ENCODE assay signal across 9 cellular contexts in genomic region chr5:14109041-14109747, GRCh38. TPM values are rescaled to one million over a fixed set of nuclear protein-coding genes. Genes with fewer than 3 reads are reported as not detected.
A peak's percentile ranks its signal among the peaks of the same experiment; 100 is the strongest.
DNase-seq lines count a peak whose midpoint lies in the region; ATAC-seq and TF ChIP-seq lines count a peak whose summit lies in the region.
"Had no signal": no experiment of that assay in that cellular context is flagged by ENCODE, and none has a peak within 500 bp of the region (broad histone marks: within the 10 kb centered on the region; RNA-seq: fewer than 3 reads in every experiment).

No MANE protein-coding gene starts in this region.

- peak overlapping the region; percentile 100 for H2AFZ ChIP-seq in HCT116 (ENCODE audit: low read depth, low read length, poor library complexity, severe bottlenecking)

- no peak for DNase-seq in HCT116 (ENCODE audit: low read depth, low spot score)
- peak; percentile 94 for DNase-seq in NCI-H460 (ENCODE audit: extremely low read depth, low read depth)
- peak; percentile 15 for DNase-seq in glomerular visceral epithelial cell (ENCODE audit: extremely low spot score)
- no peak for DNase-seq in CD8-positive, alpha-beta memory T cell
- DNase-seq in NCI-H146 (lab: John Stamatoyannopoulos, UW) = no peak
- no peak for DNase-seq in nucleus accumbens (lab: John Stamatoyannopoulos, UW)
- no peak for DNase-seq in SIG-M5 treated with dmso at 0.1 percent for 504 hours (lab: John Stamatoyannopoulos, UW; ENCODE audit: unreplicated experiment)

- ATAC-seq in GM18867 (IDR thresholded peaks at IDR 0.05; ENCODE audit: unreplicated experiment) (peak; percentile 88), HCT116 (0 out of 2 replicates have a peak, but pooled peaks have one; percentile 7)

- no peaks in the 10 kb centered on the region for H3K36me3 Mint-ChIP-seq in CD8-positive, alpha-beta memory T cell

- H3K4me1 Mint-ChIP-seq in CD8-positive, alpha-beta memory T cell = peaks cover 4 to 12% (median 11%) of the 10 kb centered on the region in 3 donors

- H3K36me3 ChIP-seq in HCT116 (ENCODE audit: control insufficient read depth in 1 of 2, insufficient read depth in 2 of 2, low read length in 2 of 2) = no peaks in the 10 kb centered on the region
- H3K36me3 ChIP-seq in CD8-positive, alpha-beta memory T cell (ENCODE audit: insufficient read depth, low read length) = no peaks in the 10 kb centered on the region

- no peak overlapping the region for H3K27ac Mint-ChIP-seq in CD8-positive, alpha-beta memory T cell
- H3K27ac Mint-ChIP-seq: nephron had no signal

- no peak for TF ChIP-seq RAD21 in HCT116 (IDR thresholded peaks at IDR 0.05; ENCODE audit: low read depth)

- intact Hi-C loops in HCT116 (cut with micrococcal nuclease) = loop anchor here (5.0 to 10.0 kb wide), 3 partner anchors 122 to 536 kb away; no protein-coding TSS in a partner anchor

- H3K79me2 ChIP-seq in HCT116 (ENCODE audit: insufficient read depth, low read length) = no peaks in the 10 kb centered on the region

- H3K27me3 ChIP-seq in HCT116 (ENCODE audit: insufficient read depth, low read length) = no peaks in the 10 kb centered on the region
- no peaks in the 10 kb centered on the region for H3K27me3 ChIP-seq in CD8-positive, alpha-beta memory T cell (ENCODE audit: insufficient read depth, low read length, poor library complexity, severe bottlenecking)

- BruUV-seq in HCT116 (replicated peaks; lab: Mats Ljungman, UMichigan) = no TSS peak

- no peak overlapping the region; the same call in 1 of the 2 replicates for H3K9ac ChIP-seq in HCT116 (ENCODE audit: low read length)

- H3K27me3 Mint-ChIP-seq in CD8-positive, alpha-beta memory T cell = peaks cover 0 to 7% of the 10 kb centered on the region in 2 donors

- no peak overlapping the region for H3K4me3 ChIP-seq in HCT116 (replicated peaks in 1 of 2; ENCODE audit: low read depth in 1 of 2, low read length in 2 of 2)
- no peak overlapping the region for H3K4me3 ChIP-seq in CD8-positive, alpha-beta memory T cell (ENCODE audit: low read length)

- H3K4me3 Mint-ChIP-seq in CD8-positive, alpha-beta memory T cell = peak overlapping the region in 2 of 7 donors; percentile 4 to 25

- RAD21 ChIA-PET in HCT116 (lab: Charles Lee; ENCODE audit: low non-redundant PET in 1 of 2, low total read pairs in 2 of 2, uncharacterized antibody in 2 of 2, unreplicated experiment in 2 of 2) = no interaction called here

- POLR2A ChIA-PET in HCT116 (lab: Charles Lee) = interaction anchor here (0.5 kb wide), 1 partner anchor 28 kb away, joined by 3 read pairs; no protein-coding TSS in a partner anchor
- POLR2A ChIA-PET in CD8-positive, alpha-beta memory T cell (lab: Charles Lee) = no interaction called here

- peaks cover 2% of the 10 kb centered on the region; the same call in 1 of the 2 replicates for H3K9me2 ChIP-seq in HCT116 (ENCODE audit: insufficient read depth)

- peak overlapping the region; percentile 47 for H3K4me2 ChIP-seq in HCT116 (ENCODE audit: low read length)

- CTCF ChIA-PET in HCT116 (lab: Charles Lee) = interaction anchor here (1.4 kb wide), 1 partner anchor 81 kb away, joined by 3 read pairs; no protein-coding TSS in a partner anchor
- CTCF ChIA-PET in CD8-positive, alpha-beta memory T cell (lab: Charles Lee) = interaction anchor here (1.2 kb wide), 1 partner anchor 14 kb away, joined by 3 read pairs; no protein-coding TSS in a partner anchor

- H3K9me3 Mint-ChIP-seq in CD8-positive, alpha-beta memory T cell = peaks cover 0 to 2% (median 0%) of the 10 kb centered on the region in 5 donors
- H3K9me3 Mint-ChIP-seq: nephron had no signal

- no peak overlapping the region for H3K27ac ChIP-seq in HCT116 (ENCODE audit: low read depth, low read length)
- no peak overlapping the region for H3K27ac ChIP-seq in CD8-positive, alpha-beta memory T cell (ENCODE audit: low read depth, low read length)

- H3K9me3 ChIP-seq in HCT116 (ENCODE audit: control insufficient read depth in 1 of 2, insufficient read depth in 1 of 2, low read depth in 1 of 2, low read length in 2 of 2) = no peaks in the 10 kb centered on the region
- no peaks in the 10 kb centered on the region for H3K9me3 ChIP-seq in CD8-positive, alpha-beta memory T cell (ENCODE audit: low read length)

- no peak for TF ChIP-seq CTCF in HCT116 (IDR thresholded peaks at IDR 0.05 in 2 of 3, conservative IDR thresholded peaks at IDR 0.05 in 1 of 3; ENCODE audit: borderline replicate concordance in 1 of 3, insufficient read depth in 1 of 3, low read depth in 2 of 3, low read length in 2 of 3)

- peaks cover 18 to 40% of the 10 kb centered on the region in 2 experiments for H3K4me1 ChIP-seq in HCT116 (ENCODE audit: control insufficient read depth in 1 of 2, insufficient read depth in 2 of 2, low read length in 2 of 2)
- no peaks in the 10 kb centered on the region for H3K4me1 ChIP-seq in CD8-positive, alpha-beta memory T cell (ENCODE audit: insufficient read depth, low read length)

- TF ChIP-seq POLR2A in HCT116 (IDR thresholded peaks at IDR 0.05; ENCODE audit: borderline replicate concordance, extremely low read depth, insufficient read depth, insufficient read length) = no peak

- no peaks in the 10 kb centered on the region for H4K20me1 ChIP-seq in HCT116 (ENCODE audit: insufficient read depth)

TF ChIP-seq in HCT116, 20 proteins besides CTCF, POLR2A, EP300 and RAD21:
- 0 out of 2 replicates have a peak, but pooled peaks have one; percentile 17 for TF ChIP-seq SP1 (IDR thresholded peaks at IDR 0.05; ENCODE audit: low read depth)
- TF ChIP-seq MAX (IDR thresholded peaks at IDR 0.05) = no peak
- TF ChIP-seq EGR1 (IDR thresholded peaks at IDR 0.05; ENCODE audit: low read depth) = no peak
- TF ChIP-seq FOSL1 (IDR thresholded peaks at IDR 0.05; ENCODE audit: low read depth) = peak; percentile 21; the same call in 1 of the 2 replicates
- no peak for TF ChIP-seq ATF3 (IDR thresholded peaks at IDR 0.05)
- TF ChIP-seq CBX3 (IDR thresholded peaks at IDR 0.05; ENCODE audit: low read depth) = 0 out of 2 replicates have a peak, but pooled peaks have one; percentile 13
- no peak for TF ChIP-seq SRF (IDR thresholded peaks at IDR 0.05; ENCODE audit: low read depth)
- TF ChIP-seq ZNF274 (IDR thresholded peaks at IDR 0.05; ENCODE audit: low read depth, low read length) = no peak
TF ChIP-seq in HCT116: peak in this region for 3.

RNA-seq across cellular contexts. Expression of gene TRIO, which starts 33.9 kb away (rescaled TPM):
- 68.4 TPM for total RNA-seq in HCT116 (2021; ENCODE audit: unreplicated experiment)
- polyA plus RNA-seq in HCT116 (2012) = 31.0 and 40.5 TPM in 2 replicates
- total RNA-seq in NCI-H460 (2014; rRNA removed; shearing (Covaris generic)) = 96.0 and 106 TPM in 2 replicates
- polyA plus RNA-seq in NCI-H460 (2014; cell fraction: nucleus; rRNA removed) = 126 and 144 TPM in 2 replicates
- 1 to 10 TPM; 4.2 to 4.4 TPM for total RNA-seq in CD8-positive, alpha-beta memory T cell
- 0.89 TPM for polyA plus RNA-seq in CD8-positive, alpha-beta memory T cell

Comparison
In these comparisons a context has a peak if more than half of its experiments do, and no peak if none do; other contexts are left out.
1. DNase-seq: peak in NCI-H460 (single experiment) and glomerular visceral epithelial cell (single experiment); none in HCT116 (single experiment), CD8-positive, alpha-beta memory T cell (0 of 5), NCI-H146 (single experiment), nucleus accumbens (0 of 56) and SIG-M5 treated with dmso at 0.1 percent for 504 hours (single experiment).
2. RNA of gene TRIO, which starts 33.9 kb away (total RNA-seq): 96.0 to 106 TPM in NCI-H460 and 68.4 TPM in HCT116 (single experiment); 4.2 to 4.4 TPM in CD8-positive, alpha-beta memory T cell; every median in the first group is over 10 times any median in the second.